In genomic region chr9:7186175-7186574, GRCh38 we compare ENCODE assay signal across 8 cellular contexts.
DNase-seq lines count a peak whose midpoint lies in the region; ATAC-seq, FAIRE-seq and TF ChIP-seq lines count a peak whose summit lies in the region.

No MANE protein-coding gene starts in this region.

- no peak overlapping the region for H3K56ac ChIP-seq in IMR-90 (ENCODE audit: extremely low read depth, insufficient read depth, low read length)

- TF ChIP-seq RAD21 in IMR-90 (IDR thresholded peaks at IDR 0.05; ENCODE audit: low read length) (peak; percentile 54), GM12878 (IDR thresholded peaks at IDR 0.05; ENCODE audit: insufficient read depth, low read depth, low read length) (0 out of 2 replicates have a peak, but pooled peaks have one; percentile 33)

- H3K9ac ChIP-seq in IMR-90 (ENCODE audit: low read depth, low read length) (no peak overlapping the region), GM12878 (ENCODE audit: control insufficient read depth, insufficient read depth, low read length) (no peak overlapping the region)

- RAD21 ChIA-PET in GM12878 (lab: Charles Lee; ENCODE audit: unreplicated experiment): no interaction called here

- H3K36me3 ChIP-seq in IMR-90 (ENCODE audit: control insufficient read depth, insufficient read depth, low read length) (no peaks in the 10 kb centered on the region), GM12878 (ENCODE audit: control insufficient read depth in 2 of 2, insufficient read depth in 2 of 2, low read length in 1 of 2) (no peaks in the 10 kb centered on the region), gastrocnemius medialis (no peaks in the 10 kb centered on the region)

- no peak overlapping the region for H2BK5ac ChIP-seq in IMR-90 (ENCODE audit: low read depth, low read length, poor library complexity, severe bottlenecking)

- in situ Hi-C loops in IMR-90 (cut with MboI; ENCODE audit: low sequenced_read_pairs) (no loop called here), GM12878 (cut with MboI) (loop anchor here (25.0 kb wide), 1 partner anchor 1676 kb away; no protein-coding TSS in a partner anchor), gastrocnemius medialis (cut with MboI; ENCODE audit: low sequenced_read_pairs in 4 of 4) (no loop called here)

- no peak overlapping the region for H2AK9ac ChIP-seq in IMR-90 (replicated peaks; ENCODE audit: low read depth, low read length, poor library complexity)

- H3K4me2 ChIP-seq in IMR-90 (ENCODE audit: low read depth, low read length) (no peak overlapping the region), GM12878 (ENCODE audit: control insufficient read depth, insufficient read depth) (no peak overlapping the region)

- no peaks in the 10 kb centered on the region for H3K27me3 Mint-ChIP-seq in T-helper 2 cell treated with Interferon-gamma antibody and Interleukin-4, amounts not matched to agents 5 μg/mL and 100 μg/mL, for 36 hours (ENCODE audit: low read depth)

- H3K4me1 ChIP-seq in IMR-90 (ENCODE audit: control insufficient read depth, insufficient read depth, low read length) (peaks cover 2% of the 10 kb centered on the region; the same call in 1 of the 2 replicates), GM12878 (ENCODE audit: control insufficient read depth, insufficient read depth, low read length) (no peaks in the 10 kb centered on the region), gastrocnemius medialis (no peaks in the 10 kb centered on the region)

- H2BK120ac ChIP-seq in IMR-90 (ENCODE audit: low read depth, low read length): peak overlapping the region; percentile 31; the same call in 1 of the 2 replicates

- peak overlapping the region; percentile 57; the same call in 1 of the 2 replicates for H2AK5ac ChIP-seq in IMR-90 (ENCODE audit: low read depth, low read length)

- no TSS peak for BruUV-seq in IMR-90 (replicated peaks; lab: Mats Ljungman, UMichigan)
- BruUV-seq in GM12878 (replicated peaks; lab: Mats Ljungman, UMichigan): no TSS peak

- no peak overlapping the region for H2BK20ac ChIP-seq in IMR-90 (ENCODE audit: low read depth, low read length)

- H3K27me3 ChIP-seq in IMR-90 (ENCODE audit: control insufficient read depth, insufficient read depth, low read length) (no peaks in the 10 kb centered on the region), GM12878 (replicated peaks in 1 of 2; ENCODE audit: control insufficient read depth in 2 of 2, insufficient read depth in 2 of 2, low read length in 1 of 2) (no peaks in the 10 kb centered on the region), gastrocnemius medialis (no peaks in the 10 kb centered on the region)

- peak; percentile 79 for DNase-seq in ELF-1 (ENCODE audit: low read depth, low spot score)
- peak; percentile 37 for DNase-seq in IMR-90
- DNase-seq in GM12878 (ENCODE audit: low read depth, low spot score): no peak
- DNase-seq in lung microvascular endothelial cell (ENCODE audit: low read depth in 2 of 2): peak; percentile 47 to 73
- DNase-seq in NCI-H187 treated with DMSO at 0.1 percent for 48 hours (lab: John Stamatoyannopoulos, UW): no peak
- DNase-seq in gastrocnemius medialis: no peak
- no peak for DNase-seq in T-helper 2 cell treated with Interferon-gamma antibody and Interleukin-4, amounts not matched to agents 5 μg/mL and 100 μg/mL, for 36 hours (ENCODE audit: low spot score)
- no peak for DNase-seq in D341Med (ENCODE audit: low spot score)

- POLR2A ChIA-PET in IMR-90 (lab: Charles Lee; ENCODE audit: unreplicated experiment): no interaction called here
- POLR2A ChIA-PET in GM12878 (lab: Charles Lee): no interaction called here

- peaks cover 39% of the 10 kb centered on the region for H3K9me3 Mint-ChIP-seq in T-helper 2 cell treated with Interferon-gamma antibody and Interleukin-4, amounts not matched to agents 5 μg/mL and 100 μg/mL, for 36 hours

- no peak overlapping the region for H3K4ac ChIP-seq in IMR-90 (ENCODE audit: low read depth, low read length)

- dilution Hi-C loops in IMR-90 (cut with HindIII; ENCODE audit: low sequenced_read_pairs, unreplicated experiment): no loop called here

- no peak overlapping the region for H3K27ac ChIP-seq in IMR-90 (ENCODE audit: insufficient read depth, low read length)
- H3K27ac ChIP-seq in GM12878 (ENCODE audit: control insufficient read depth, insufficient read depth): no peak overlapping the region
- H3K27ac ChIP-seq in gastrocnemius medialis: no peak overlapping the region

- intact Hi-C loops in IMR-90 (cut with micrococcal nuclease): loop anchor here (1.0 to 5.0 kb wide), 2 partner anchors 134 to 279 kb away; no protein-coding TSS in a partner anchor
- intact Hi-C loops in GM12878 (cut with micrococcal nuclease; ENCODE audit: unreplicated experiment): no loop called here
- intact Hi-C loops in gastrocnemius medialis (cut with DNase I; ENCODE audit: low total_unique reads): no loop called here

- H3K14ac ChIP-seq in IMR-90 (replicated peaks; ENCODE audit: low read depth, low read length): no peak overlapping the region; the same call in 1 of the 2 replicates

- CTCF ChIA-PET in IMR-90 (lab: Yijun Ruan, JAX) (interaction anchor here (1.4 to 1.5 kb wide), 2 partner anchors 15 to 133 kb away, joined by 3 to 13 read pairs; no protein-coding TSS in a partner anchor), GM12878 (lab: Yijun Ruan, JAX) (no interaction called here)

- ATAC-seq in IMR-90 (ENCODE audit: low read depth) (peak; percentile 63), GM12878 (peak; percentile 22; the same call in 2 of the 3 replicates), gastrocnemius medialis (no peak)

- no peak for TF ChIP-seq EP300 in GM12878 (IDR thresholded peaks at IDR 0.05; ENCODE audit: borderline replicate concordance in 1 of 2, control insufficient read depth in 1 of 2, low read depth in 2 of 2, low read length in 2 of 2)

- peaks cover 4% of the 10 kb centered on the region; the same call in 1 of the 2 replicates for H3K9me3 ChIP-seq in IMR-90 (ENCODE audit: control insufficient read depth, insufficient read depth, low read length)
- H3K9me3 ChIP-seq in GM12878 (replicated peaks; ENCODE audit: control insufficient read depth, insufficient read depth, low read length): peaks cover 6% of the 10 kb centered on the region
- no peaks in the 10 kb centered on the region for H3K9me3 ChIP-seq in gastrocnemius medialis

- H4K8ac ChIP-seq in IMR-90 (ENCODE audit: low read depth in 2 of 2, low read length in 2 of 2): peak overlapping the region in 1 of 2 experiments; percentile 8; a peak in 1 of 4 replicates

- H3K4me3 Mint-ChIP-seq in T-helper 2 cell treated with Interferon-gamma antibody and Interleukin-4, amounts not matched to agents 5 μg/mL and 100 μg/mL, for 36 hours: no peak overlapping the region

- H3K79me2 ChIP-seq in GM12878 (ENCODE audit: control insufficient read depth, insufficient read depth, low read length): no peaks in the 10 kb centered on the region

- no peak overlapping the region for H3K23ac ChIP-seq in IMR-90 (ENCODE audit: low read depth, low read length)

- H3K9me1 ChIP-seq in IMR-90 (ENCODE audit: insufficient read depth, low read length): no peaks in the 10 kb centered on the region

- H3K79me1 ChIP-seq in IMR-90 (ENCODE audit: low read depth in 1 of 2, low read length in 2 of 2): no peaks in the 10 kb centered on the region

- no peak overlapping the region for H3K4me3 ChIP-seq in IMR-90 (ENCODE audit: insufficient read depth, low read depth, low read length)
- no peak overlapping the region for H3K4me3 ChIP-seq in GM12878
- H3K4me3 ChIP-seq in gastrocnemius medialis: no peak overlapping the region

- no CpG with 5 or more reads among the region's 1 CpG for WGBS in IMR-90 (ENCODE audit: extremely low coverage in 2 of 2, insufficient read length in 1 of 2), 2 experiments
- 0% methylated on average over 1 of the region's 1 CpG for WGBS in GM12878 (ENCODE audit: insufficient coverage, insufficient replicate concordance, low lambda C conversion rate, missing lambda C conversion rate)

- H4K5ac ChIP-seq in IMR-90 (ENCODE audit: low read depth, low read length): no peak overlapping the region

- H2AFZ ChIP-seq in IMR-90 (replicated peaks; ENCODE audit: low read length, poor library complexity) (peak overlapping the region; percentile 47), GM12878 (ENCODE audit: control insufficient read depth, low read depth, low read length) (no peak overlapping the region)

- no peak overlapping the region for H3K27ac Mint-ChIP-seq in T-helper 2 cell treated with Interferon-gamma antibody and Interleukin-4, amounts not matched to agents 5 μg/mL and 100 μg/mL, for 36 hours

- TF ChIP-seq POLR2A in IMR-90 (IDR thresholded peaks at IDR 0.05; ENCODE audit: low read depth, low read length) (no peak), GM12878 (IDR thresholded peaks at IDR 0.05; ENCODE audit: low read depth, low read length) (no peak), gastrocnemius medialis (IDR thresholded peaks at IDR 0.05) (no peak)

- SMC1A ChIA-PET in GM12878 (lab: Charles Lee; ENCODE audit: uncharacterized antibody, unreplicated experiment): no interaction called here

- H3K36me3 Mint-ChIP-seq in T-helper 2 cell treated with Interferon-gamma antibody and Interleukin-4, amounts not matched to agents 5 μg/mL and 100 μg/mL, for 36 hours (ENCODE audit: low read depth): peaks cover 15% of the 10 kb centered on the region

- no peak overlapping the region for H2BK15ac ChIP-seq in IMR-90 (ENCODE audit: low read depth, low read length)

- TF ChIP-seq CTCF in IMR-90 (conservative IDR thresholded peaks at IDR 0.05; ENCODE audit: low read depth, low read length) (peak; percentile 54), GM12878 (IDR thresholded peaks at IDR 0.05 in 2 of 3, conservative IDR thresholded peaks at IDR 0.05 in 1 of 3; ENCODE audit: control insufficient read depth in 2 of 3, extremely low read depth in 1 of 3, insufficient read depth in 1 of 3, low read depth in 3 of 3, low read length in 3 of 3) (peak; percentile 23 to 61 (median 51); a peak in 5 of 6 replicates), gastrocnemius medialis (IDR thresholded peaks at IDR 0.05 in 4 of 5, conservative IDR thresholded peaks at IDR 0.05 in 1 of 5) (peak in 1 of 5 experiments; percentile 27)

- H3K18ac ChIP-seq in IMR-90 (ENCODE audit: low read depth, low read length): no peak overlapping the region

- H4K91ac ChIP-seq in IMR-90 (ENCODE audit: insufficient read depth, low read depth, low read length): no peak overlapping the region

- H3K4me1 Mint-ChIP-seq in T-helper 2 cell treated with Interferon-gamma antibody and Interleukin-4, amounts not matched to agents 5 μg/mL and 100 μg/mL, for 36 hours (ENCODE audit: low read depth): no peaks in the 10 kb centered on the region

- H4K20me1 ChIP-seq in IMR-90 (ENCODE audit: insufficient read depth, low read length) (no peaks in the 10 kb centered on the region), GM12878 (ENCODE audit: control insufficient read depth, insufficient read depth) (no peaks in the 10 kb centered on the region)

- FAIRE-seq in GM12878 (lab: Jason Lieb, UNC): peak; percentile 87

TF ChIP-seq in GM12878, 131 proteins besides CTCF, POLR2A, EP300 and RAD21 (continues in another document):
- no peak for TF ChIP-seq USF1 (IDR thresholded peaks at IDR 0.05; ENCODE audit: borderline replicate concordance, extremely low read length, insufficient read depth, low read depth, low read length)

Comparison
In these comparisons a context has a peak if more than half of its experiments do, and no peak if none do; other contexts are left out.
1. DNase-seq: peak in ELF-1 (single experiment), IMR-90 (single experiment) and lung microvascular endothelial cell (2 of 2); none in GM12878 (single experiment), NCI-H187 treated with DMSO at 0.1 percent for 48 hours (single experiment), gastrocnemius medialis (0 of 2), T-helper 2 cell treated with Interferon-gamma antibody and Interleukin-4, amounts not matched to agents 5 μg/mL and 100 μg/mL, for 36 hours (single experiment) and D341Med (single experiment).
2. ATAC-seq: peak in IMR-90 (single experiment) and GM12878 (single experiment); none in gastrocnemius medialis (0 of 2).